Comparison of ENCODE assay signal across 12 cellular contexts in genomic region chrX:38799995-38800394, GRCh38. TPM values are rescaled to one million over a fixed set of nuclear protein-coding genes. Genes with fewer than 3 reads are reported as not detected.
DNase-seq lines count a peak whose midpoint lies in the region; ATAC-seq, FAIRE-seq and TF ChIP-seq lines count a peak whose summit lies in the region.
"Had no signal": no experiment of that assay in that cellular context is flagged by ENCODE, and none has a peak within 500 bp of the region (broad histone marks: within the 10 kb centered on the region; RNA-seq: fewer than 3 reads in every experiment).

No MANE protein-coding gene starts in this region.

- FAIRE-seq in D721Med (lab: Jason Lieb, UNC) (peak; percentile 44), kidney (lab: Jason Lieb, UNC) (no peak)

- H3K4me1 ChIP-seq in kidney (ENCODE audit: control insufficient read depth in 1 of 2, insufficient read depth in 1 of 2, low read depth in 1 of 2, low read length in 2 of 2): peaks cover 0 to 2% of the 10 kb centered on the region in 2 donors

- DNase-seq in Ammon's horn (ENCODE audit: low spot score) (peak; percentile 61), D721Med (ENCODE audit: insufficient read length, low spot score) (no peak), kidney (no peak), NCI-H1694 treated with DMSO at 0.1 percent for 48 hours (lab: John Stamatoyannopoulos, UW) (no peak), cerebellum (ENCODE audit: low spot score) (no peak)
- no peak for DNase-seq in T-helper 2 cell treated with Interferon-gamma antibody and Interleukin-4, amounts not matched to agents 5 μg/mL and 100 μg/mL, for 36 hours (ENCODE audit: low spot score)
- DNase-seq: activated T-cell treated with anti-CD3 and anti-CD28 coated beads, Interleukin-2, amount 50 U/mL, for 24 hours; GM23248; KG1; NCI-H510A treated with DMSO at 0.1 percent for 48 hours had no signal

- no peak for ATAC-seq in HG02885 (IDR thresholded peaks at IDR 0.05; ENCODE audit: poor library complexity, unreplicated experiment)

- peak overlapping the region; percentile 38 for H3K4me3 Mint-ChIP-seq in T-helper 2 cell treated with Interferon-gamma antibody and Interleukin-4, amounts not matched to agents 5 μg/mL and 100 μg/mL, for 36 hours
- H3K4me3 Mint-ChIP-seq: activated T-cell treated with anti-CD3 and anti-CD28 coated beads, Interleukin-2, amount 50 U/mL, for 24 hours had no signal

- TF ChIP-seq CTCF in D721Med (IDR thresholded peaks at IDR 0.05; ENCODE audit: insufficient read depth, missing control alignments) (no peak), kidney (IDR thresholded peaks at IDR 0.05; ENCODE audit: borderline replicate concordance, extremely low read depth, insufficient read depth) (peak; percentile 14)

- no peaks in the 10 kb centered on the region for H3K9me3 Mint-ChIP-seq in T-helper 2 cell treated with Interferon-gamma antibody and Interleukin-4, amounts not matched to agents 5 μg/mL and 100 μg/mL, for 36 hours
- H3K9me3 Mint-ChIP-seq: activated T-cell treated with anti-CD3 and anti-CD28 coated beads, Interleukin-2, amount 50 U/mL, for 24 hours had no signal

- peaks cover 18% of the 10 kb centered on the region for H3K36me3 Mint-ChIP-seq in T-helper 2 cell treated with Interferon-gamma antibody and Interleukin-4, amounts not matched to agents 5 μg/mL and 100 μg/mL, for 36 hours (ENCODE audit: low read depth)

- peaks cover 14% of the 10 kb centered on the region for H3K4me1 Mint-ChIP-seq in T-helper 2 cell treated with Interferon-gamma antibody and Interleukin-4, amounts not matched to agents 5 μg/mL and 100 μg/mL, for 36 hours (ENCODE audit: low read depth)

- H3K36me3 ChIP-seq in kidney (ENCODE audit: control insufficient read depth in 1 of 2, insufficient read depth in 2 of 2, low read length in 2 of 2): no peaks in the 10 kb centered on the region

- H3K9ac ChIP-seq in kidney (ENCODE audit: low read length in 2 of 2): no peak overlapping the region

- H3K9me3 ChIP-seq in kidney (ENCODE audit: control insufficient read depth in 1 of 2, low read length in 2 of 2): no peaks in the 10 kb centered on the region

- intact Hi-C loops in kidney (cut with DNase I): no loop called here

- H3K27ac Mint-ChIP-seq in T-helper 2 cell treated with Interferon-gamma antibody and Interleukin-4, amounts not matched to agents 5 μg/mL and 100 μg/mL, for 36 hours: peak overlapping the region; percentile 36
- H3K27ac Mint-ChIP-seq: activated T-cell treated with anti-CD3 and anti-CD28 coated beads, Interleukin-2, amount 50 U/mL, for 24 hours had no signal

- H3K4me3 ChIP-seq in kidney (ENCODE audit: low read length in 2 of 2): no peak overlapping the region
- H3K4me3 ChIP-seq: coronary artery, GM23248 had no signal

- H3K27ac ChIP-seq in kidney (ENCODE audit: low read depth in 2 of 2, low read length in 2 of 2): no peak overlapping the region

- no peaks in the 10 kb centered on the region for H3K27me3 Mint-ChIP-seq in T-helper 2 cell treated with Interferon-gamma antibody and Interleukin-4, amounts not matched to agents 5 μg/mL and 100 μg/mL, for 36 hours (ENCODE audit: low read depth)

RNA-seq across cellular contexts. Expression of gene MID1IP1, which starts 1.3 kb away (rescaled TPM):
- total RNA-seq in kidney (76.5 TPM), cerebellum (12.0 TPM)
- 21.2 TPM for polyA plus RNA-seq in kidney (ENCODE audit: insufficient read depth, low read depth, low replicate concordance)
